ENCODE assay signal across 20 cellular contexts in genomic region chr7:16770657-16771329, GRCh38. TPM values are rescaled to one million over a fixed set of nuclear protein-coding genes. Genes with fewer than 3 reads are reported as not detected.
DNase-seq lines count a peak whose midpoint lies in the region; TF ChIP-seq lines count a peak whose summit lies in the region.
"Had no signal": no experiment of that assay in that cellular context is flagged by ENCODE, and none has a peak within 500 bp of the region (broad histone marks: within the 10 kb centered on the region; RNA-seq: fewer than 3 reads in every experiment).

No MANE protein-coding gene starts in this region.

- no peaks in the 10 kb centered on the region for H3K27me3 ChIP-seq in BLaER1 treated with 17β-estradiol and CSF1 and Interleukin-3, amounts not matched to agents 10 nM and 100 nM
- H3K27me3 ChIP-seq in OCI-LY3 (ENCODE audit: low read depth, low read length) (no peaks in the 10 kb centered on the region), BE2C (no peaks in the 10 kb centered on the region)
- H3K27me3 ChIP-seq: neural progenitor cell, upper lobe of left lung had no signal

- H3K27ac Mint-ChIP-seq in nephron progenitor cell: peak overlapping the region; percentile 14
- H3K27ac Mint-ChIP-seq: CD4-positive, alpha-beta T cell; neural progenitor cell; stimulated activated effector memory CD8-positive, alpha-beta T cell treated with anti-CD3 and anti-CD28 coated beads, Interleukin-12 subunit alpha, Interleukin-12 subunit beta, amount 100 ng/mL, for 72 hours had no signal

- H3K4me3 ChIP-seq in BLaER1 treated with 17β-estradiol and CSF1 and Interleukin-3, amounts not matched to agents 10 nM and 100 nM: no peak overlapping the region
- H3K4me3 ChIP-seq in OCI-LY3 (ENCODE audit: low read length) (peak overlapping the region; percentile 72), choroid plexus epithelial cell (ENCODE audit: low read depth, low read length) (no peak overlapping the region), BE2C (ENCODE audit: low read depth, low read length) (no peak overlapping the region)
- H3K4me3 ChIP-seq: neural progenitor cell had no signal

- DNase-seq in choroid plexus epithelial cell (ENCODE audit: low read depth): peak; percentile 8
- no peak for DNase-seq in nephron progenitor cell
- DNase-seq in stimulated activated CD4-positive, alpha-beta T cell treated with anti-CD3 and anti-CD28 coated beads, Interleukin-4, amount 100 ng/mL, for 4 hours: no peak
- DNase-seq in BE2C: no peak
- no peak for DNase-seq in substantia nigra (lab: John Stamatoyannopoulos, UW)
- DNase-seq in activated gamma-delta T cell treated with Interleukin-2 at 50 U/mL for 16 hours: no peak
- DNase-seq: activated CD4-positive, alpha-beta T cell treated with anti-CD3 and anti-CD28 coated beads for 48 hours; CD4-positive, alpha-beta T cell; DND-41; effector CD8-positive, alpha-beta T cell; NCI-H2029 treated with DMSO at 0.1 percent for 48 hours; NCI-H510A; T1000; upper lobe of left lung had no signal

- H3K27me3 Mint-ChIP-seq in nephron progenitor cell (ENCODE audit: low read depth, poor library complexity): no peaks in the 10 kb centered on the region
- H3K27me3 Mint-ChIP-seq: IgD-negative memory B cell had no signal

- peak overlapping the region; percentile 35 for H2AFZ ChIP-seq in OCI-LY3 (ENCODE audit: low read depth, low read length)
- H2AFZ ChIP-seq: neural progenitor cell had no signal

- peaks cover 4% of the 10 kb centered on the region for H3K9me3 Mint-ChIP-seq in nephron progenitor cell
- H3K9me3 Mint-ChIP-seq: CD4-positive, alpha-beta T cell; central memory CD8-positive, alpha-beta T cell; IgD-negative memory B cell; stimulated activated effector memory CD8-positive, alpha-beta T cell treated with anti-CD3 and anti-CD28 coated beads, Interleukin-12 subunit alpha, Interleukin-12 subunit beta, amount 100 ng/mL, for 72 hours had no signal

- no peak overlapping the region for H3K27ac ChIP-seq in BLaER1 treated with 17β-estradiol and CSF1 and Interleukin-3, amounts not matched to agents 10 nM and 100 nM
- H3K27ac ChIP-seq in OCI-LY3 (ENCODE audit: low read length) (no peak overlapping the region), substantia nigra (ENCODE audit: low read depth, low read length, poor library complexity, severe bottlenecking) (no peak overlapping the region)
- H3K27ac ChIP-seq: neural progenitor cell had no signal

- peaks cover 0 to 8% (median 0%) of the 10 kb centered on the region in 11 experiments; a peak in 1 of 22 replicates for H4K20me1 ChIP-seq in BLaER1 treated with 17β-estradiol and CSF1 and Interleukin-3, amounts not matched to agents 10 nM and 100 nM
- no peaks in the 10 kb centered on the region for H4K20me1 ChIP-seq in OCI-LY3 (ENCODE audit: insufficient read depth, low read length)

- H3K79me2 ChIP-seq in OCI-LY3 (ENCODE audit: low read length): no peaks in the 10 kb centered on the region

- H3K36me3 ChIP-seq in BLaER1 treated with 17β-estradiol and CSF1 and Interleukin-3, amounts not matched to agents 10 nM and 100 nM: peaks cover 0 to 19% (median 0%) of the 10 kb centered on the region in 11 experiments; a peak in 2 of 22 replicates
- H3K36me3 ChIP-seq in OCI-LY3 (replicated peaks; ENCODE audit: low read depth, low read length) (no peaks in the 10 kb centered on the region), BE2C (no peaks in the 10 kb centered on the region)
- H3K36me3 ChIP-seq: neural progenitor cell, upper lobe of left lung had no signal

- peaks cover 5 to 16% (median 12%) of the 10 kb centered on the region in 10 experiments; a peak in 18 of 20 replicates for H3K4me1 ChIP-seq in BLaER1 treated with 17β-estradiol and CSF1 and Interleukin-3, amounts not matched to agents 10 nM and 100 nM
- H3K4me1 ChIP-seq in OCI-LY3 (ENCODE audit: low read length): peaks cover 19% of the 10 kb centered on the region
- no peaks in the 10 kb centered on the region for H3K4me1 ChIP-seq in BE2C

- H3K36me3 Mint-ChIP-seq in nephron progenitor cell (ENCODE audit: low read depth): peaks cover 6% of the 10 kb centered on the region
- H3K36me3 Mint-ChIP-seq: stimulated activated effector memory CD8-positive, alpha-beta T cell treated with anti-CD3 and anti-CD28 coated beads, Interleukin-12 subunit alpha, Interleukin-12 subunit beta, amount 100 ng/mL, for 72 hours had no signal

- peaks cover 0 to 18% (median 9%) of the 10 kb centered on the region in 11 experiments; a peak in 10 of 22 replicates for H3K9me3 ChIP-seq in BLaER1 treated with 17β-estradiol and CSF1 and Interleukin-3, amounts not matched to agents 10 nM and 100 nM (replicated peaks in 1 of 11)
- H3K9me3 ChIP-seq in OCI-LY3 (ENCODE audit: insufficient read depth, low read length) (no peaks in the 10 kb centered on the region), BE2C (no peaks in the 10 kb centered on the region)
- H3K9me3 ChIP-seq: upper lobe of left lung had no signal

- no peak for TF ChIP-seq CTCF in OCI-LY3 (IDR thresholded peaks at IDR 0.05; ENCODE audit: low read depth, low read length)
- no peak for TF ChIP-seq CTCF in choroid plexus epithelial cell (conservative IDR thresholded peaks at IDR 0.05; ENCODE audit: low read depth, low read length)
- TF ChIP-seq CTCF in nephron progenitor cell (IDR thresholded peaks at IDR 0.05): no peak
- no peak for TF ChIP-seq CTCF in BE2C (IDR thresholded peaks at IDR 0.05; ENCODE audit: low read depth, low read length)

- no peak overlapping the region for H3K9ac ChIP-seq in BLaER1 treated with 17β-estradiol and CSF1 and Interleukin-3, amounts not matched to agents 10 nM and 100 nM
- peak overlapping the region; percentile 40 for H3K9ac ChIP-seq in OCI-LY3 (ENCODE audit: low read length)
- H3K9ac ChIP-seq: neural progenitor cell had no signal

- no peak overlapping the region for H3K4me3 Mint-ChIP-seq in nephron progenitor cell
- H3K4me3 Mint-ChIP-seq: CD4-positive, alpha-beta T cell; central memory CD8-positive, alpha-beta T cell; neural progenitor cell; stimulated activated effector memory CD8-positive, alpha-beta T cell treated with anti-CD3 and anti-CD28 coated beads, Interleukin-12 subunit alpha, Interleukin-12 subunit beta, amount 100 ng/mL, for 72 hours had no signal

- no peaks in the 10 kb centered on the region for H3K4me1 Mint-ChIP-seq in nephron progenitor cell
- H3K4me1 Mint-ChIP-seq: central memory CD8-positive, alpha-beta T cell; neural progenitor cell; stimulated activated effector memory CD8-positive, alpha-beta T cell treated with anti-CD3 and anti-CD28 coated beads, Interleukin-12 subunit alpha, Interleukin-12 subunit beta, amount 100 ng/mL, for 72 hours had no signal

- H3K4me2 ChIP-seq in BLaER1 treated with 17β-estradiol and CSF1 and Interleukin-3, amounts not matched to agents 10 nM and 100 nM: peak overlapping the region; percentile 4 to 51 (median 20); a peak in 18 of 22 replicates
- peak overlapping the region; percentile 95 for H3K4me2 ChIP-seq in OCI-LY3 (ENCODE audit: low read length)
- H3K4me2 ChIP-seq: neural progenitor cell had no signal

RNA-seq across cellular contexts. Expression of gene TSPAN13, which starts 17.2 kb away (rescaled TPM):
- polyA plus RNA-seq in BE2C (2012; ENCODE audit: insufficient read depth, insufficient read length, low read depth): 3.4 TPM

RNA-seq across cellular contexts. Expression of gene AGR2, which starts 34.0 kb away (rescaled TPM):
- not detected for polyA plus RNA-seq in BE2C (2012; ENCODE audit: insufficient read depth, insufficient read length, low read depth)
- polyA plus RNA-seq: IgD-negative memory B cell had no signal
